13 cellular contexts compared by ENCODE assay signal in the genomic region with DNA sequence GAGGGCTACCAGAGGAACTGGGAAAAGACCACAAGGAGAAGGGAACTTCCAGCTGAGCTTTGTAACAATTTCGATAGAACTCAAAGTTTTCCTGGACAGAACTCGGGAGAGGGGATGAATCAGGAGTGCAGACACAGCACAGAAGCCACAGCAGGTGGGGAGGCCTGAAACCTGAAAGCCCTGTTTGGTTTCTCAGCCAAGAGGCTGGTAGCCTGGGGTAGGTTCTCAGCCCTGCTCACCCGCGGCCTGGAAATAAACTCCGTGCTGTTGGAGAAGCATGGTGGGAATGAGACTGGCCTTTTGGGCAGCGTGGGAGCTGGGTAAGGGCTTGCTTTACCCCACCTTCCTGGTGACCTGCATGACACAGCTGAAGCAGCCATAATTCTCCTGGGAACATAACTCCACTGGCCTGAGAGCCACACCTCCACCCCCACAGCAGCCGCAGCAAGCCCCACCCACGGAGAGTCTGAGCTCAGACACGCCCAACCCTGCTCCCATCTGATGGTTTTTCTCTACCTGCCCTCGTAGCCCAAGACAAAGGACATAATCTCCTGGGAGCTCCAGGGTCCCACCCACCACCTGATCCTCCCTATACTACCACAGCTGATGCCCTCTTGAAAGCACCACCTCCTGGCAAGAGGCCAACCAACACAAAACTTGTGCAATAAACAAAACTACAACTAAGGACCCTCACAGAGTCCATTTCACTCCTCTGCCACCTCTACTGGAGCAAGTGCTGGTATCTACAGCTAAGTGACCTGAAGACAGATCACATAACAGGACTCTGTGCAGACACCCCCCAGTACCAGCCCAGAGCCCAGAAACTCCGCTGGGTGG. TPM values are rescaled to one million over a fixed set of nuclear protein-coding genes. Genes with fewer than 3 reads are reported as not detected.
DNase-seq lines count a peak whose midpoint lies in the region; ATAC-seq, FAIRE-seq and TF ChIP-seq lines count a peak whose summit lies in the region.
"Had no signal": no experiment of that assay in that cellular context is flagged by ENCODE, and none has a peak within 500 bp of the region (broad histone marks: within the 10 kb centered on the region; RNA-seq: fewer than 3 reads in every experiment).

No MANE protein-coding gene starts in this region.

- ATAC-seq in GM18867 (IDR thresholded peaks at IDR 0.05; ENCODE audit: unreplicated experiment) (peak; percentile 82), GM19395 (IDR thresholded peaks at IDR 0.05; ENCODE audit: unreplicated experiment) (no peak)
- no peak for ATAC-seq in activated naive CD8-positive, alpha-beta T cell treated with anti-CD3 and anti-CD28 coated beads, Interleukin-2, amount 50 U/mL, for 24 hours

- no peak overlapping the region for H2BK15ac ChIP-seq in neuronal stem cell (ENCODE audit: low read length)

- peak overlapping the region; percentile 72 for H3K18ac ChIP-seq in neuronal stem cell (ENCODE audit: low read length)

- no peak overlapping the region for H2BK120ac ChIP-seq in neuronal stem cell (ENCODE audit: low read depth, low read length)

- H4K91ac ChIP-seq in neuronal stem cell (ENCODE audit: low read depth, low read length, poor library complexity): no peak overlapping the region

- no peak overlapping the region for H3K4me2 ChIP-seq in astrocyte (ENCODE audit: low read length)
- peak overlapping the region; percentile 14 for H3K4me2 ChIP-seq in neuronal stem cell (ENCODE audit: insufficient read depth, low read length, poor library complexity, severe bottlenecking)

- H3K27me3 Mint-ChIP-seq in astrocyte (ENCODE audit: low read depth, unreplicated experiment): no peaks in the 10 kb centered on the region
- H3K27me3 Mint-ChIP-seq in activated naive CD8-positive, alpha-beta T cell treated with anti-CD3 and anti-CD28 coated beads, Interleukin-2, amount 50 U/mL, for 24 hours: no peaks in the 10 kb centered on the region
- H3K27me3 Mint-ChIP-seq: activated naive CD8-positive, alpha-beta T cell treated with anti-CD3 and anti-CD28 coated beads for 36 hours; CD8-positive, alpha-beta memory T cell; naive B cell had no signal

- H3K36me3 ChIP-seq in astrocyte (ENCODE audit: insufficient read depth, low read length) (no peaks in the 10 kb centered on the region), neuronal stem cell (replicated peaks in 1 of 2; ENCODE audit: control insufficient read depth in 2 of 2, insufficient read depth in 2 of 2, low read length in 2 of 2) (no peaks in the 10 kb centered on the region)

- no peak overlapping the region for H3K4me3 ChIP-seq in astrocyte (ENCODE audit: insufficient read depth, low read depth, low read length)
- H3K4me3 ChIP-seq in neuronal stem cell (ENCODE audit: low read length in 2 of 2): no peak overlapping the region
- H3K4me3 ChIP-seq: testis had no signal

- no peak for TF ChIP-seq EP300 in Ishikawa (IDR thresholded peaks at IDR 0.05; ENCODE audit: borderline replicate concordance)

- H3K79me2 ChIP-seq in astrocyte (ENCODE audit: insufficient read depth, low read length): peaks cover 13% of the 10 kb centered on the region

- no peak overlapping the region for H3K23ac ChIP-seq in neuronal stem cell (ENCODE audit: low read depth, low read length, poor library complexity)

- TF ChIP-seq RAD21 in Ishikawa (IDR thresholded peaks at IDR 0.05; ENCODE audit: low read depth): no peak

- H3K9ac ChIP-seq in astrocyte (ENCODE audit: low read length) (no peak overlapping the region), neuronal stem cell (ENCODE audit: low read depth, low read length, poor library complexity) (no peak overlapping the region)

- H4K20me1 ChIP-seq in astrocyte (ENCODE audit: insufficient read depth, low read length): peaks cover 23% of the 10 kb centered on the region

- H3K79me1 ChIP-seq in neuronal stem cell (ENCODE audit: low read depth, low read length): no peaks in the 10 kb centered on the region

- peak overlapping the region; percentile 40 for H3K4me3 Mint-ChIP-seq in astrocyte (ENCODE audit: unreplicated experiment)
- H3K4me3 Mint-ChIP-seq in activated naive CD8-positive, alpha-beta T cell treated with anti-CD3 and anti-CD28 coated beads, Interleukin-2, amount 50 U/mL, for 24 hours: no peak overlapping the region
- H3K4me3 Mint-ChIP-seq: activated naive CD8-positive, alpha-beta T cell treated with anti-CD3 and anti-CD28 coated beads for 36 hours; CD8-positive, alpha-beta memory T cell; naive B cell had no signal

- no peak overlapping the region for H2BK5ac ChIP-seq in neuronal stem cell (ENCODE audit: low read length)

- no peaks in the 10 kb centered on the region for H3K9me3 ChIP-seq in astrocyte (ENCODE audit: insufficient read depth, low read depth, low read length)
- H3K9me3 ChIP-seq in neuronal stem cell (replicated peaks in 1 of 2; ENCODE audit: control insufficient read depth in 2 of 2, insufficient read depth in 1 of 2, low read depth in 1 of 2, low read length in 2 of 2): no peaks in the 10 kb centered on the region
- H3K9me3 ChIP-seq: testis had no signal

- H3K4ac ChIP-seq in neuronal stem cell (ENCODE audit: low read length): no peak overlapping the region

- H2AFZ ChIP-seq in astrocyte (ENCODE audit: low read depth, low read length) (no peak overlapping the region), neuronal stem cell (ENCODE audit: low read length) (no peak overlapping the region)

- no peak for FAIRE-seq in astrocyte (lab: Jason Lieb, UNC)
- no peak for FAIRE-seq in GM12891 (lab: Jason Lieb, UNC)

- H3K27me3 ChIP-seq in astrocyte (ENCODE audit: insufficient read depth, low read length): no peaks in the 10 kb centered on the region
- H3K27me3 ChIP-seq in neuronal stem cell (ENCODE audit: control insufficient read depth in 3 of 3, insufficient read depth in 3 of 3, low read depth in 1 of 3, low read length in 3 of 3): no peaks in the 10 kb centered on the region
- H3K27me3 ChIP-seq: testis had no signal

- peaks cover 15% of the 10 kb centered on the region for H3K4me1 Mint-ChIP-seq in astrocyte (ENCODE audit: low read depth, unreplicated experiment)
- H3K4me1 Mint-ChIP-seq in activated naive CD8-positive, alpha-beta T cell treated with anti-CD3 and anti-CD28 coated beads, Interleukin-2, amount 50 U/mL, for 24 hours: peaks cover 5% of the 10 kb centered on the region

- no peak overlapping the region for H2BK12ac ChIP-seq in neuronal stem cell (ENCODE audit: low read length)

- H3K14ac ChIP-seq in neuronal stem cell (ENCODE audit: low read length): no peak overlapping the region

- no peak overlapping the region for H4K8ac ChIP-seq in neuronal stem cell (ENCODE audit: low read depth, low read length)

- H3K27ac ChIP-seq in astrocyte (ENCODE audit: low read depth, low read length): no peak overlapping the region
- no peak overlapping the region for H3K27ac ChIP-seq in neuronal stem cell (replicated peaks; ENCODE audit: low read length)
- H3K27ac ChIP-seq: testis had no signal

- no peaks in the 10 kb centered on the region for H3K9me3 Mint-ChIP-seq in astrocyte (ENCODE audit: unreplicated experiment)
- no peaks in the 10 kb centered on the region for H3K9me3 Mint-ChIP-seq in activated naive CD8-positive, alpha-beta T cell treated with anti-CD3 and anti-CD28 coated beads, Interleukin-2, amount 50 U/mL, for 24 hours
- H3K9me3 Mint-ChIP-seq: activated naive CD8-positive, alpha-beta T cell treated with anti-CD3 and anti-CD28 coated beads for 36 hours; CD8-positive, alpha-beta memory T cell had no signal

- H3K36me3 Mint-ChIP-seq in astrocyte (ENCODE audit: low read depth, unreplicated experiment): no peaks in the 10 kb centered on the region
- no peaks in the 10 kb centered on the region for H3K36me3 Mint-ChIP-seq in activated naive CD8-positive, alpha-beta T cell treated with anti-CD3 and anti-CD28 coated beads, Interleukin-2, amount 50 U/mL, for 24 hours (ENCODE audit: low read depth)
- H3K36me3 Mint-ChIP-seq: activated naive CD8-positive, alpha-beta T cell treated with anti-CD3 and anti-CD28 coated beads for 36 hours; naive B cell had no signal

- no peak for TF ChIP-seq CTCF in astrocyte (IDR thresholded peaks at IDR 0.05; ENCODE audit: insufficient read depth, low read depth, low read length)

- TF ChIP-seq POLR2A in GM12891 (IDR thresholded peaks at IDR 0.05; ENCODE audit: low read depth, low read length): no peak

- no peak for DNase-seq in astrocyte (ENCODE audit: low read depth)
- DNase-seq in neuronal stem cell (ENCODE audit: low spot score): no peak
- DNase-seq in activated naive CD8-positive, alpha-beta T cell treated with anti-CD3 and anti-CD28 coated beads, Interleukin-2, amount 50 U/mL, for 24 hours: no peak
- DNase-seq in superior temporal gyrus (ENCODE audit: extremely low spot score): no peak
- no peak for DNase-seq in GM12891 (ENCODE audit: insufficient read length, low spot score)
- DNase-seq: activated naive CD8-positive, alpha-beta T cell treated with anti-CD3 and anti-CD28 coated beads for 36 hours; CD8-positive, alpha-beta memory T cell; naive B cell; SHP77; testis had no signal

- peak overlapping the region; percentile 20 for H3K27ac Mint-ChIP-seq in astrocyte (ENCODE audit: unreplicated experiment)
- no peak overlapping the region for H3K27ac Mint-ChIP-seq in activated naive CD8-positive, alpha-beta T cell treated with anti-CD3 and anti-CD28 coated beads, Interleukin-2, amount 50 U/mL, for 24 hours
- H3K27ac Mint-ChIP-seq: activated naive CD8-positive, alpha-beta T cell treated with anti-CD3 and anti-CD28 coated beads for 36 hours had no signal

- WGBS in neuronal stem cell (ENCODE audit: extremely low coverage in 2 of 2, insufficient read length in 2 of 2, insufficient replicate concordance in 1 of 2), 2 donors: no CpG with 5 or more reads among the region's 11 CpGs

- H3K4me1 ChIP-seq in astrocyte (ENCODE audit: insufficient read depth, low read length): peaks cover 6% of the 10 kb centered on the region
- H3K4me1 ChIP-seq in neuronal stem cell (ENCODE audit: control insufficient read depth in 2 of 2, insufficient read depth in 1 of 2, low read depth in 1 of 2, low read length in 2 of 2): peaks cover 0 to 6% of the 10 kb centered on the region in 2 donors
- H3K4me1 ChIP-seq: testis had no signal

- H2AK5ac ChIP-seq in neuronal stem cell (ENCODE audit: low read depth, low read length): no peak overlapping the region

TF ChIP-seq in Ishikawa, 13 proteins besides CTCF, POLR2A, EP300 and RAD21 (continues in another document):
- TF ChIP-seq ZBTB7A (IDR thresholded peaks at IDR 0.05; ENCODE audit: low read depth): no peak
- TF ChIP-seq CEBPB (IDR thresholded peaks at IDR 0.05): peak; percentile 40; the same call in 1 of the 2 replicates
- peak; percentile 50; the same call in 1 of the 2 replicates for TF ChIP-seq NFIC (IDR thresholded peaks at IDR 0.05)

TF ChIP-seq in GM12891, 5 proteins besides CTCF, POLR2A, EP300 and RAD21:
- TF ChIP-seq POU2F2 (IDR thresholded peaks at IDR 0.05; ENCODE audit: low read depth, low read length) (no peak), POLR2AphosphoS5 (IDR thresholded peaks at IDR 0.05; ENCODE audit: low read depth, low read length) (no peak), PAX5 (IDR thresholded peaks at IDR 0.05; ENCODE audit: insufficient read depth, low read length, severe bottlenecking) (no peak), SPI1 (IDR thresholded peaks at IDR 0.05; ENCODE audit: low read depth, low read length) (no peak), TAF1 (IDR thresholded peaks at IDR 0.05; ENCODE audit: low read depth, low read length) (no peak)

RNA-seq across cellular contexts. Expression of a gene that starts 52.5 kb away (rescaled TPM):
- 0.07 TPM in 1 of 2 replicates, not detected in the other for total RNA-seq in astrocyte
- polyA plus RNA-seq in neuronal stem cell (2013, experiment 1 of 2): not detected
- not detected for polyA plus RNA-seq in neuronal stem cell (2013, experiment 2 of 2)
- polyA plus RNA-seq in GM12891 (2012; ENCODE audit: low read depth, missing spikeins): 0.04 TPM
- total RNA-seq: activated naive CD8-positive, alpha-beta T cell treated with anti-CD3 and anti-CD28 coated beads for 36 hours; CD8-positive, alpha-beta memory T cell had no signal
- polyA plus RNA-seq: CD8-positive, alpha-beta memory T cell had no signal
